In the genomic region with DNA sequence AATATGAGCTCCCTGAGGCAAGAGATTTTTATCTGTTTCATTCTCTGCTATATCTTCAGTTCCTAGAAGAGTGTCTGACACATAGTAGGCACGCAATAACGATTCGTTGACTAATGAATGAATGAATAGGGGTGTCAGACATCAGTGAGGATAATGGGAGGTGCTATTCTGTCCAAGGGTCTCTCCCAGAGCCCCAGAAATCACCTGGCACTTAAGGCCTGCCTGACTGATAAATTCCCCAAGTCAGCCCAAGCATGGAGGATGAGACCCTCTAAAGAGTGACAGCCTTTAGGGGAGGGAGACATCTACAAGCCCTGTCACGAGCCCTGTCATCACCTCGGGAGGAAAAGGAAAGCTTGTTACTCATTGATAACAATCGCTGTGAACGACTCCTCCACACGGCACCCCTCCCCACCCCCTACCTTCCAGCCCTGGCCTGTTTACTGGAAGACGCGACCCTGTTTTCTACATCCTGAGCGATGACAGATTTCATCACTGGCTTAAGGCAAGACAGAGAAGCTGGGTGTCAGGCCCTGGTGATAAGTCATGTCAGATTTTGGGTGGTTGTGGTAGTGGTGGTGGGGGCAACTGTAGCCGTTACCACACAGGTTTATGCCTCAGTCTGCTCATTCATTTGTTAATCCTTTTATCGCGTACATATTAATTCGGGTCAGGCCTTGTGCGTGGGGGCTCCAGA, we compare ENCODE assay signal across 1 cellular context.
TF ChIP-seq lines count a peak whose summit lies in the region.

No MANE protein-coding gene starts in this region.

TF ChIP-seq in K562, 482 proteins besides CTCF, POLR2A, EP300 and RAD21 (continued from another document and continues in another):
- TF ChIP-seq ZNF41 (CRISPR knock-in tag; conservative IDR thresholded peaks at IDR 0.05) (no peak), KDM4B (IDR thresholded peaks at IDR 0.05; ENCODE audit: borderline replicate concordance in 2 of 2, low read depth in 1 of 2) (peak in 1 of 2 experiments; percentile 70; a peak in 1 of 4 replicates), DNMT1 (IDR thresholded peaks at IDR 0.05) (no peak), SIRT6 (IDR thresholded peaks at IDR 0.05; ENCODE audit: low read depth, low read length) (no peak), ETV1 (tag; conservative IDR thresholded peaks at IDR 0.05; ENCODE audit: low read depth) (peak; percentile 75), POLR3G (IDR thresholded peaks at IDR 0.05; ENCODE audit: extremely low read depth, insufficient read length, insufficient replicate concordance) (no peak), ZBTB5 (IDR thresholded peaks at IDR 0.05) (no peak), DPF2 (IDR thresholded peaks at IDR 0.05) (peak; percentile 97), HNRNPLL (IDR thresholded peaks at IDR 0.05; ENCODE audit: low read depth, low read length, poor library complexity, severe bottlenecking) (no peak), ATF6 (CRISPR knock-in tag; IDR thresholded peaks at IDR 0.05) (no peak), SAFB2 (IDR thresholded peaks at IDR 0.05; ENCODE audit: borderline replicate concordance, low read depth, low read length, severe bottlenecking) (no peak), POLR2AphosphoS2 (IDR thresholded peaks at IDR 0.05; ENCODE audit: low read length) (no peak), ZNF778 (CRISPR knock-in tag; IDR thresholded peaks at IDR 0.05) (no peak), BRF1 (IDR thresholded peaks at IDR 0.05; ENCODE audit: borderline replicate concordance, extremely low read depth, insufficient read length) (no peak), TRIM24 (IDR thresholded peaks at IDR 0.05) (peak in 1 of 2 experiments; percentile 63), RBFOX2 (IDR thresholded peaks at IDR 0.05; ENCODE audit: low read depth, low read length) (no peak), HLTF (IDR thresholded peaks at IDR 0.05) (peak; percentile 66; the same call in 1 of the 2 replicates), TBP (optimal IDR thresholded peaks at IDR 0.05; ENCODE audit: low read depth, low read length) (no peak), ARNT (IDR thresholded peaks at IDR 0.05) (peak in 1 of 2 experiments; percentile 53; a peak in 1 of 4 replicates), ZNF197 (CRISPR knock-in tag; IDR thresholded peaks at IDR 0.05; ENCODE audit: low read depth) (peak; percentile 81; the same call in 1 of the 2 replicates), ZC3H4 (CRISPR knock-in tag; IDR thresholded peaks at IDR 0.05; ENCODE audit: borderline replicate concordance) (no peak), ZNF212 (CRISPR knock-in tag; IDR thresholded peaks at IDR 0.05) (no peak), U2AF1 (optimal IDR thresholded peaks at IDR 0.05; ENCODE audit: low read depth, low read length) (no peak), PCBP1 (IDR thresholded peaks at IDR 0.05; ENCODE audit: low read depth, low read length, poor library complexity, severe bottlenecking) (no peak), TCF7L2 (IDR thresholded peaks at IDR 0.05; ENCODE audit: low read depth, low read length) (no peak), ZNF785 (CRISPR knock-in tag; IDR thresholded peaks at IDR 0.05) (no peak), ZNF124 (CRISPR knock-in tag; IDR thresholded peaks at IDR 0.05) (no peak), SMARCE1 (IDR thresholded peaks at IDR 0.05) (peak; percentile 98), SMARCA5 (IDR thresholded peaks at IDR 0.05) (no peak), HDAC2 (IDR thresholded peaks at IDR 0.05) (no peak; the same call in none of the 2 replicates), ARHGAP35 (IDR thresholded peaks at IDR 0.05; ENCODE audit: partially characterized antibody) (no peak), ZNF165 (CRISPR knock-in tag; IDR thresholded peaks at IDR 0.05; ENCODE audit: borderline replicate concordance) (no peak), FOXP1 (CRISPR knock-in tag; IDR thresholded peaks at IDR 0.05) (peak; percentile 98), ZNF436 (CRISPR knock-in tag; IDR thresholded peaks at IDR 0.05) (no peak), NR2C1 (IDR thresholded peaks at IDR 0.05) (no peak; the same call in 1 of the 2 replicates), NR2C1 (tag; IDR thresholded peaks at IDR 0.05) (peak; percentile 56)
- TF ChIP-seq, protein P1, sequence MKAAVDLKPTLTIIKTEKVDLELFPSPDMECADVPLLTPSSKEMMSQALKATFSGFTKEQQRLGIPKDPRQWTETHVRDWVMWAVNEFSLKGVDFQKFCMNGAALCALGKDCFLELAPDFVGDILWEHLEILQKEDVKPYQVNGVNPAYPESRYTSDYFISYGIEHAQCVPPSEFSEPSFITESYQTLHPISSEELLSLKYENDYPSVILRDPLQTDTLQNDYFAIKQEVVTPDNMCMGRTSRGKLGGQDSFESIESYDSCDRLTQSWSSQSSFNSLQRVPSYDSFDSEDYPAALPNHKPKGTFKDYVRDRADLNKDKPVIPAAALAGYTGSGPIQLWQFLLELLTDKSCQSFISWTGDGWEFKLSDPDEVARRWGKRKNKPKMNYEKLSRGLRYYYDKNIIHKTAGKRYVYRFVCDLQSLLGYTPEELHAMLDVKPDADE (conservative IDR thresholded peaks at IDR 0.05; ENCODE audit: control insufficient read depth, low read depth, low read length), result 0 out of 2 replicates have a peak, but pooled peaks have one; percentile 34
- TF ChIP-seq, protein P2, sequence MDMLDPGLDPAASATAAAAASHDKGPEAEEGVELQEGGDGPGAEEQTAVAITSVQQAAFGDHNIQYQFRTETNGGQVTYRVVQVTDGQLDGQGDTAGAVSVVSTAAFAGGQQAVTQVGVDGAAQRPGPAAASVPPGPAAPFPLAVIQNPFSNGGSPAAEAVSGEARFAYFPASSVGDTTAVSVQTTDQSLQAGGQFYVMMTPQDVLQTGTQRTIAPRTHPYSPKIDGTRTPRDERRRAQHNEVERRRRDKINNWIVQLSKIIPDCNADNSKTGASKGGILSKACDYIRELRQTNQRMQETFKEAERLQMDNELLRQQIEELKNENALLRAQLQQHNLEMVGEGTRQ (CRISPR knock-in tag; IDR thresholded peaks at IDR 0.05), result no peak
- TF ChIP-seq, protein P3, sequence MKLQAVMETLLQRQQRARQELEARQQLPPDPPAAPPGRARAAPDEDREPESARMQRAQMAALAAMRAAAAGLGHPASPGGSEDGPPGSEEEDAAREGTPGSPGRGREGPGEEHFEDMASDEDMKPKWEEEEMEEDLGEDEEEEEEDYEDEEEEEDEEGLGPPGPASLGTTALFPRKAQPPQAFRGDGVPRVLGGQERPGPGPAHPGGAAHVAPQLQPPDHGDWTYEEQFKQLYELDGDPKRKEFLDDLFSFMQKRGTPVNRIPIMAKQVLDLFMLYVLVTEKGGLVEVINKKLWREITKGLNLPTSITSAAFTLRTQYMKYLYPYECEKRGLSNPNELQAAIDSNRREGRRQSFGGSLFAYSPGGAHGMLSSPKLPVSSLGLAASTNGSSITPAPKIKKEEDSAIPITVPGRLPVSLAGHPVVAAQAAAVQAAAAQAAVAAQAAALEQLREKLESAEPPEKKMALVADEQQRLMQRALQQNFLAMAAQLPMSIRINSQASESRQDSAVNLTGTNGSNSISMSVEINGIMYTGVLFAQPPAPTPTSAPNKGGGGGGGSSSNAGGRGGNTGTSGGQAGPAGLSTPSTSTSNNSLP (IDR thresholded peaks at IDR 0.05; ENCODE audit: borderline replicate concordance, low read depth, low read length), result peak; percentile 19; the same call in 1 of the 2 replicates
- TF ChIP-seq, protein P4, sequence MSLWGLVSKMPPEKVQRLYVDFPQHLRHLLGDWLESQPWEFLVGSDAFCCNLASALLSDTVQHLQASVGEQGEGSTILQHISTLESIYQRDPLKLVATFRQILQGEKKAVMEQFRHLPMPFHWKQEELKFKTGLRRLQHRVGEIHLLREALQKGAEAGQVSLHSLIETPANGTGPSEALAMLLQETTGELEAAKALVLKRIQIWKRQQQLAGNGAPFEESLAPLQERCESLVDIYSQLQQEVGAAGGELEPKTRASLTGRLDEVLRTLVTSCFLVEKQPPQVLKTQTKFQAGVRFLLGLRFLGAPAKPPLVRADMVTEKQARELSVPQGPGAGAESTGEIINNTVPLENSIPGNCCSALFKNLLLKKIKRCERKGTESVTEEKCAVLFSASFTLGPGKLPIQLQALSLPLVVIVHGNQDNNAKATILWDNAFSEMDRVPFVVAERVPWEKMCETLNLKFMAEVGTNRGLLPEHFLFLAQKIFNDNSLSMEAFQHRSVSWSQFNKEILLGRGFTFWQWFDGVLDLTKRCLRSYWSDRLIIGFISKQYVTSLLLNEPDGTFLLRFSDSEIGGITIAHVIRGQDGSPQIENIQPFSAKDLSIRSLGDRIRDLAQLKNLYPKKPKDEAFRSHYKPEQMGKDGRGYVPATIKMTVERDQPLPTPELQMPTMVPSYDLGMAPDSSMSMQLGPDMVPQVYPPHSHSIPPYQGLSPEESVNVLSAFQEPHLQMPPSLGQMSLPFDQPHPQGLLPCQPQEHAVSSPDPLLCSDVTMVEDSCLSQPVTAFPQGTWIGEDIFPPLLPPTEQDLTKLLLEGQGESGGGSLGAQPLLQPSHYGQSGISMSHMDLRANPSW (CRISPR knock-in tag; IDR thresholded peaks at IDR 0.05), result no peak
- TF ChIP-seq, protein P5, sequence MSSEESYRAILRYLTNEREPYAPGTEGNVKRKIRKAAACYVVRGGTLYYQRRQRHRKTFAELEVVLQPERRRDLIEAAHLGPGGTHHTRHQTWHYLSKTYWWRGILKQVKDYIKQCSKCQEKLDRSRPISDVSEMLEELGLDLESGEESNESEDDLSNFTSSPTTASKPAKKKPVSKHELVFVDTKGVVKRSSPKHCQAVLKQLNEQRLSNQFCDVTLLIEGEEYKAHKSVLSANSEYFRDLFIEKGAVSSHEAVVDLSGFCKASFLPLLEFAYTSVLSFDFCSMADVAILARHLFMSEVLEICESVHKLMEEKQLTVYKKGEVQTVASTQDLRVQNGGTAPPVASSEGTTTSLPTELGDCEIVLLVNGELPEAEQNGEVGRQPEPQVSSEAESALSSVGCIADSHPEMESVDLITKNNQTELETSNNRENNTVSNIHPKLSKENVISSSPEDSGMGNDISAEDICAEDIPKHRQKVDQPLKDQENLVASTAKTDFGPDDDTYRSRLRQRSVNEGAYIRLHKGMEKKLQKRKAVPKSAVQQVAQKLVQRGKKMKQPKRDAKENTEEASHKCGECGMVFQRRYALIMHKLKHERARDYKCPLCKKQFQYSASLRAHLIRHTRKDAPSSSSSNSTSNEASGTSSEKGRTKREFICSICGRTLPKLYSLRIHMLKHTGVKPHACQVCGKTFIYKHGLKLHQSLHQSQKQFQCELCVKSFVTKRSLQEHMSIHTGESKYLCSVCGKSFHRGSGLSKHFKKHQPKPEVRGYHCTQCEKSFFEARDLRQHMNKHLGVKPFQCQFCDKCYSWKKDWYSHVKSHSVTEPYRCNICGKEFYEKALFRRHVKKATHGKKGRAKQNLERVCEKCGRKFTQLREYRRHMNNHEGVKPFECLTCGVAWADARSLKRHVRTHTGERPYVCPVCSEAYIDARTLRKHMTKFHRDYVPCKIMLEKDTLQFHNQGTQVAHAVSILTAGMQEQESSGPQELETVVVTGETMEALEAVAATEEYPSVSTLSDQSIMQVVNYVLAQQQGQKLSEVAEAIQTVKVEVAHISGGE (CRISPR knock-in tag; IDR thresholded peaks at IDR 0.05), result 0 out of 6 replicates have a peak, but pooled peaks of 1 of the 3 experiments have one; percentile 37
